Comparison of ENCODE assay signal across 14 cellular contexts in the genomic region with DNA sequence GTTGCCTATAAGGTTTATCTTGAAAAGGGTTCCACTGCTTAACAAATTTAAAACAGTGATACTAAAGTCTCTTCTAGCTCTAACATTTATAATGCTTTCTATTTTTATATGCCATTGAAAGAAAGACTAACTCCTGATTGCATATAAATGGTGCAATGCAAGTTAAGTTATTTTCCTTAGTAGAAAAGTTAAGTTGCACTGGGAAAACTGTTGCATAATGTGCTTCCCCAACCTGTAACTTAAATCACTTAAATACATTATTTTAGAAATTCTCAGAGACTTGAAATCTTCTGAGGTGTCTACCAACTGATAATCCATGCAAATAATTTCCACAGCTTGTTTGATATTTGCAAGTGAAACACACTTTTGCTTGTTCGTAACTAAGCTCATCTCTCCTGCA.
DNase-seq lines count a peak whose midpoint lies in the region; ATAC-seq lines count a peak whose summit lies in the region.
"Had no signal": no experiment of that assay in that cellular context is flagged by ENCODE, and none has a peak within 500 bp of the region (broad histone marks: within the 10 kb centered on the region; RNA-seq: fewer than 3 reads in every experiment).

No MANE protein-coding gene starts in this region.

- no peaks in the 10 kb centered on the region for H3K27me3 Mint-ChIP-seq in stimulated activated naive CD8-positive, alpha-beta T cell treated with anti-CD3 and anti-CD28 coated beads, Interleukin-15, amount 100 ng/mL, for 72 hours
- H3K27me3 Mint-ChIP-seq in T-cell: no peaks in the 10 kb centered on the region
- H3K27me3 Mint-ChIP-seq in effector memory CD8-positive, alpha-beta T cell: no peaks in the 10 kb centered on the region

- H3K27ac Mint-ChIP-seq in stimulated activated naive CD8-positive, alpha-beta T cell treated with anti-CD3 and anti-CD28 coated beads, Interleukin-15, amount 100 ng/mL, for 72 hours: peak overlapping the region; percentile 38 to 49
- H3K27ac Mint-ChIP-seq in T-cell: peak overlapping the region; percentile 53 to 85
- H3K27ac Mint-ChIP-seq in effector memory CD8-positive, alpha-beta T cell: peak overlapping the region; percentile 92 to 94
- H3K27ac Mint-ChIP-seq in stimulated activated effector memory CD8-positive, alpha-beta T cell treated with anti-CD3 and anti-CD28 coated beads, Interleukin-12 subunit alpha, Interleukin-12 subunit beta, amount 100 ng/mL, for 72 hours: peak overlapping the region; percentile 90
- H3K27ac Mint-ChIP-seq: HFFc6 had no signal

- no peaks in the 10 kb centered on the region for H3K9me3 Mint-ChIP-seq in stimulated activated naive CD8-positive, alpha-beta T cell treated with anti-CD3 and anti-CD28 coated beads, Interleukin-15, amount 100 ng/mL, for 72 hours
- H3K9me3 Mint-ChIP-seq in T-cell: no peaks in the 10 kb centered on the region
- H3K9me3 Mint-ChIP-seq in effector memory CD8-positive, alpha-beta T cell: no peaks in the 10 kb centered on the region
- no peaks in the 10 kb centered on the region for H3K9me3 Mint-ChIP-seq in stimulated activated effector memory CD8-positive, alpha-beta T cell treated with anti-CD3 and anti-CD28 coated beads, Interleukin-12 subunit alpha, Interleukin-12 subunit beta, amount 100 ng/mL, for 72 hours
- H3K9me3 Mint-ChIP-seq: CD14-positive monocyte, HFFc6 had no signal

- POLR2A ChIA-PET in T-cell (lab: Charles Lee): interaction anchor here in 1 of 2 donors (0.6 to 1.6 kb wide), 2 partner anchors 242 to 262 kb away, joined by 4 to 6 read pairs; a partner anchor contains a TSS

- no peak for ATAC-seq in stimulated activated naive CD8-positive, alpha-beta T cell treated with anti-CD3 and anti-CD28 coated beads, Interleukin-15, amount 100 ng/mL, for 72 hours
- ATAC-seq in stimulated activated naive CD8-positive, alpha-beta T cell treated with anti-CD3 and anti-CD28 coated beads, Interleukin-15, Interleukin-2, amounts not matched to agents 100 U/mL and 50 U/mL, for 24 hours: no peak
- no peak for ATAC-seq in T-cell (replicated peaks in 1 of 4)
- no peak for ATAC-seq in effector memory CD8-positive, alpha-beta T cell (replicated peaks)
- no peak for ATAC-seq in stimulated activated effector memory CD8-positive, alpha-beta T cell treated with anti-CD3 and anti-CD28 coated beads, Interleukin-12 subunit alpha, Interleukin-12 subunit beta, amount 100 ng/mL, for 72 hours

- no peaks in the 10 kb centered on the region for H3K36me3 Mint-ChIP-seq in T-cell
- peaks cover 11% of the 10 kb centered on the region for H3K36me3 Mint-ChIP-seq in effector memory CD8-positive, alpha-beta T cell (ENCODE audit: insufficient read depth)
- no peaks in the 10 kb centered on the region for H3K36me3 Mint-ChIP-seq in stimulated activated effector memory CD8-positive, alpha-beta T cell treated with anti-CD3 and anti-CD28 coated beads, Interleukin-12 subunit alpha, Interleukin-12 subunit beta, amount 100 ng/mL, for 72 hours
- H3K36me3 Mint-ChIP-seq: CD14-positive monocyte had no signal

- DNase-seq in stimulated activated naive CD8-positive, alpha-beta T cell treated with anti-CD3 and anti-CD28 coated beads, Interleukin-15, amount 100 ng/mL, for 72 hours: no peak
- DNase-seq in stimulated activated naive CD8-positive, alpha-beta T cell treated with anti-CD3 and anti-CD28 coated beads, Interleukin-15, Interleukin-2, amounts not matched to agents 100 U/mL and 50 U/mL, for 24 hours: no peak
- no peak for DNase-seq in T-cell
- DNase-seq in effector memory CD8-positive, alpha-beta T cell: no peak
- no peak for DNase-seq in stimulated activated effector memory CD8-positive, alpha-beta T cell treated with anti-CD3 and anti-CD28 coated beads, Interleukin-12 subunit alpha, Interleukin-12 subunit beta, amount 100 ng/mL, for 72 hours (ENCODE audit: low spot score in 2 of 2)
- no peak for DNase-seq in glomerular visceral epithelial cell (ENCODE audit: extremely low spot score)
- DNase-seq in COR-L47 (lab: John Stamatoyannopoulos, UW): no peak
- no peak for DNase-seq in DMS114 treated with DMSO at 0.1 percent for 48 hours (lab: John Stamatoyannopoulos, UW; ENCODE audit: unreplicated experiment)
- DNase-seq: amniotic stem cell, NCI-H1436 treated with DMSO at 0.1 percent for 48 hours, NCI-H446, SHP77 treated with DMSO at 0.1 percent for 48 hours had no signal

- H3K4me3 Mint-ChIP-seq in stimulated activated naive CD8-positive, alpha-beta T cell treated with anti-CD3 and anti-CD28 coated beads, Interleukin-15, amount 100 ng/mL, for 72 hours: no peak overlapping the region
- no peak overlapping the region for H3K4me3 Mint-ChIP-seq in T-cell
- no peak overlapping the region for H3K4me3 Mint-ChIP-seq in effector memory CD8-positive, alpha-beta T cell
- no peak overlapping the region for H3K4me3 Mint-ChIP-seq in stimulated activated effector memory CD8-positive, alpha-beta T cell treated with anti-CD3 and anti-CD28 coated beads, Interleukin-12 subunit alpha, Interleukin-12 subunit beta, amount 100 ng/mL, for 72 hours
- H3K4me3 Mint-ChIP-seq: CD14-positive monocyte, HFFc6 had no signal

- CTCF ChIA-PET in T-cell (lab: Charles Lee): interaction anchor here (0.6 to 1.5 kb wide), 10 partner anchors 11 to 321 kb away, joined by 3 to 7 read pairs (median 4); no protein-coding TSS in a partner anchor

- H3K4me1 Mint-ChIP-seq in stimulated activated naive CD8-positive, alpha-beta T cell treated with anti-CD3 and anti-CD28 coated beads, Interleukin-15, amount 100 ng/mL, for 72 hours: peaks cover 38% of the 10 kb centered on the region
- peaks cover 45 to 51% (median 47%) of the 10 kb centered on the region in 3 donors for H3K4me1 Mint-ChIP-seq in T-cell
- peaks cover 27 to 30% of the 10 kb centered on the region in 2 donors for H3K4me1 Mint-ChIP-seq in effector memory CD8-positive, alpha-beta T cell (ENCODE audit: low read depth in 2 of 2)
- peaks cover 34% of the 10 kb centered on the region for H3K4me1 Mint-ChIP-seq in stimulated activated effector memory CD8-positive, alpha-beta T cell treated with anti-CD3 and anti-CD28 coated beads, Interleukin-12 subunit alpha, Interleukin-12 subunit beta, amount 100 ng/mL, for 72 hours
